Comparison of ENCODE assay signal across 17 cellular contexts in genomic region chr3:25420168-25420567, GRCh38. TPM values are rescaled to one million over a fixed set of nuclear protein-coding genes. Genes with fewer than 3 reads are reported as not detected.
A peak's percentile ranks its signal among the peaks of the same experiment; 100 is the strongest.
DNase-seq lines count a peak whose midpoint lies in the region; ATAC-seq lines count a peak whose summit lies in the region.
"Had no signal": no experiment of that assay in that cellular context is flagged by ENCODE, and none has a peak within 500 bp of the region (broad histone marks: within the 10 kb centered on the region; RNA-seq: fewer than 3 reads in every experiment).

No MANE protein-coding gene starts in this region.

- H3K14ac ChIP-seq in neuronal stem cell (ENCODE audit: low read length) = no peak overlapping the region

- H2AK5ac ChIP-seq in neuronal stem cell (ENCODE audit: low read depth, low read length) = no peak overlapping the region

- no peak overlapping the region for H4K91ac ChIP-seq in neuronal stem cell (ENCODE audit: low read depth, low read length, poor library complexity)

- H2AFZ ChIP-seq in neuronal stem cell (ENCODE audit: low read length) = peak overlapping the region; percentile 39
- H2AFZ ChIP-seq: GM23248 had no signal

- no peak for ATAC-seq in esophagus mucosa

- no peak overlapping the region for H3K4ac ChIP-seq in neuronal stem cell (ENCODE audit: low read length)

- no peaks in the 10 kb centered on the region for H3K79me1 ChIP-seq in neuronal stem cell (ENCODE audit: low read depth, low read length)

- no peaks in the 10 kb centered on the region for H3K9me3 ChIP-seq in ectodermal cell (ENCODE audit: control insufficient read depth, low read length)
- no peaks in the 10 kb centered on the region for H3K9me3 ChIP-seq in iPS-18a (ENCODE audit: control insufficient read depth, low read depth, low read length)
- peaks cover 4 to 24% of the 10 kb centered on the region in 2 donors for H3K9me3 ChIP-seq in neuronal stem cell (replicated peaks in 1 of 2; ENCODE audit: control insufficient read depth in 2 of 2, insufficient read depth in 1 of 2, low read depth in 1 of 2, low read length in 2 of 2)
- H3K9me3 ChIP-seq: Peyer's patch had no signal

- no peak overlapping the region for H3K23ac ChIP-seq in neuronal stem cell (ENCODE audit: low read depth, low read length, poor library complexity)

- H3K4me2 ChIP-seq in neuronal stem cell (ENCODE audit: insufficient read depth, low read length, poor library complexity, severe bottlenecking) = no peak overlapping the region
- H3K4me2 ChIP-seq: KMS-11 had no signal

- H3K27ac ChIP-seq in ectodermal cell (ENCODE audit: insufficient read depth, low read depth, low read length, poor library complexity, severe bottlenecking) (peak overlapping the region; percentile 45), iPS-18a (ENCODE audit: low read length) (peak overlapping the region; percentile 48), neuronal stem cell (replicated peaks; ENCODE audit: low read length) (no peak overlapping the region), caudate nucleus (ENCODE audit: low read depth, low read length) (no peak overlapping the region)
- H3K27ac ChIP-seq: C4-2B, GM23248, KMS-11, Peyer's patch had no signal

- H2BK120ac ChIP-seq in neuronal stem cell (ENCODE audit: low read depth, low read length) = no peak overlapping the region

- H3K4me3 ChIP-seq in H7 (ENCODE audit: insufficient read depth, low read depth, low read length) (no peak overlapping the region), ectodermal cell (ENCODE audit: insufficient read depth, low read depth, low read length) (no peak overlapping the region), iPS-18a (ENCODE audit: low read length) (peak overlapping the region; percentile 36), neuronal stem cell (ENCODE audit: low read length in 2 of 2) (no peak overlapping the region)
- H3K4me3 ChIP-seq: GM23248, Peyer's patch had no signal

- no peak overlapping the region for H4K8ac ChIP-seq in neuronal stem cell (ENCODE audit: low read depth, low read length)

- H3K27me3 ChIP-seq in H7 (ENCODE audit: control insufficient read depth, insufficient read depth, low read length) (no peaks in the 10 kb centered on the region), ectodermal cell (ENCODE audit: control insufficient read depth, insufficient read depth, low read length, poor library complexity, severe bottlenecking) (no peaks in the 10 kb centered on the region), iPS-18a (ENCODE audit: control insufficient read depth, insufficient read depth, low read length) (no peaks in the 10 kb centered on the region), neuronal stem cell (ENCODE audit: control insufficient read depth in 3 of 3, insufficient read depth in 3 of 3, low read depth in 1 of 3, low read length in 3 of 3) (no peaks in the 10 kb centered on the region)
- H3K27me3 ChIP-seq: Peyer's patch had no signal

- no peak overlapping the region for H3K18ac ChIP-seq in neuronal stem cell (ENCODE audit: low read length)

- no peak overlapping the region for H2BK15ac ChIP-seq in neuronal stem cell (ENCODE audit: low read length)

- no peak overlapping the region for H2BK12ac ChIP-seq in neuronal stem cell (ENCODE audit: low read length)

- H3K36me3 ChIP-seq in H7 (replicated peaks; ENCODE audit: control insufficient read depth, insufficient read depth, low read length) (no peaks in the 10 kb centered on the region), ectodermal cell (ENCODE audit: control insufficient read depth, insufficient read depth, low read length) (no peaks in the 10 kb centered on the region), iPS-18a (ENCODE audit: control insufficient read depth, low read depth, low read length) (no peaks in the 10 kb centered on the region), neuronal stem cell (replicated peaks in 1 of 2; ENCODE audit: control insufficient read depth in 2 of 2, insufficient read depth in 2 of 2, low read length in 2 of 2) (no peaks in the 10 kb centered on the region)
- H3K36me3 ChIP-seq: Peyer's patch had no signal

- H3K4me1 ChIP-seq in ectodermal cell (ENCODE audit: control insufficient read depth, insufficient read depth, low read length) (peaks cover 28% of the 10 kb centered on the region), iPS-18a (ENCODE audit: control insufficient read depth, low read depth, low read length) (peaks cover 34% of the 10 kb centered on the region), neuronal stem cell (ENCODE audit: control insufficient read depth in 2 of 2, insufficient read depth in 1 of 2, low read depth in 1 of 2, low read length in 2 of 2) (peaks cover 9 to 20% of the 10 kb centered on the region in 2 donors)

- H2BK5ac ChIP-seq in neuronal stem cell (ENCODE audit: low read length) = no peak overlapping the region

- no peak overlapping the region for H3K9ac ChIP-seq in iPS-18a (ENCODE audit: low read length)
- no peak overlapping the region for H3K9ac ChIP-seq in neuronal stem cell (ENCODE audit: low read depth, low read length, poor library complexity)
- H3K9ac ChIP-seq: GM23248, KMS-11 had no signal

- DNase-seq in H7 = peak; percentile 36
- no peak for DNase-seq in neuronal stem cell (ENCODE audit: low spot score)
- DNase-seq in HuH-7.5 (ENCODE audit: low spot score) = no peak
- no peak for DNase-seq in caudate nucleus (lab: John Stamatoyannopoulos, UW)
- no peak for DNase-seq in NCI-H187 (lab: John Stamatoyannopoulos, UW)
- DNase-seq: ACHN, DND-41, GDM1, GM23248, NCI-H1436, NCI-H2029 had no signal

RNA-seq across cellular contexts. Expression of gene RARB, which starts 7.9 kb away (rescaled TPM):
- 0.78 and 2.0 TPM in 2 replicates for total RNA-seq in H7 (2014; rRNA removed; shearing (Covaris generic))
- 8.5 TPM for polyA plus RNA-seq in ectodermal cell (2013, experiment 1 of 4)
- polyA plus RNA-seq in ectodermal cell (2013, experiment 2 of 4) = 3.7 TPM
- 9.7 TPM for polyA plus RNA-seq in ectodermal cell (2013, experiment 3 of 4)
- 7.7 TPM for polyA plus RNA-seq in ectodermal cell (2013, experiment 4 of 4)
- polyA plus RNA-seq in neuronal stem cell (2013, experiment 1 of 2) = 0.96 TPM
- 1.00 TPM for polyA plus RNA-seq in neuronal stem cell (2013, experiment 2 of 2)
- 2.5 TPM for total RNA-seq in esophagus mucosa
- total RNA-seq: GM23248 had no signal

Comparison
In these comparisons a context has a peak if more than half of its experiments do, and no peak if none do; other contexts are left out.
1. H3K27ac ChIP-seq: peak in ectodermal cell (single experiment) and iPS-18a (single experiment); none in neuronal stem cell (single experiment) and caudate nucleus (single experiment).